8 cellular contexts compared by ENCODE assay signal in genomic region chr2:138502253-138503086, GRCh38. TPM values are rescaled to one million over a fixed set of nuclear protein-coding genes. Genes with fewer than 3 reads are reported as not detected.
DNase-seq lines count a peak whose midpoint lies in the region; ATAC-seq and TF ChIP-seq lines count a peak whose summit lies in the region.

No MANE protein-coding gene starts in this region.

- H3K4me3 Mint-ChIP-seq in IgD-negative memory B cell, result peak overlapping the region; percentile 98 to 100 (median 99)
- H3K4me3 Mint-ChIP-seq in activated CD4-positive, alpha-beta memory T cell treated with anti-CD3 and anti-CD28 coated beads, Interleukin-2, amount 10 ng/mL, durations not matched to agents 7 days and 5 days, result peak overlapping the region; percentile 84
- peak overlapping the region; percentile 100 for H3K4me3 Mint-ChIP-seq in osteocyte (ENCODE audit: unreplicated experiment)

- TF ChIP-seq CTCF in osteocyte (IDR thresholded peaks at IDR 0.05), result no peak

- no peaks in the 10 kb centered on the region for H3K27me3 Mint-ChIP-seq in IgD-negative memory B cell
- no peaks in the 10 kb centered on the region for H3K27me3 Mint-ChIP-seq in activated CD4-positive, alpha-beta memory T cell treated with anti-CD3 and anti-CD28 coated beads, Interleukin-2, amount 10 ng/mL, durations not matched to agents 7 days and 5 days
- H3K27me3 Mint-ChIP-seq in osteocyte (ENCODE audit: unreplicated experiment), result no peaks in the 10 kb centered on the region

- H3K36me3 Mint-ChIP-seq in IgD-negative memory B cell (peaks cover 4% of the 10 kb centered on the region), osteocyte (ENCODE audit: unreplicated experiment) (peaks cover 2% of the 10 kb centered on the region)
- H3K36me3 Mint-ChIP-seq in activated CD4-positive, alpha-beta memory T cell treated with anti-CD3 and anti-CD28 coated beads, Interleukin-2, amount 10 ng/mL, durations not matched to agents 7 days and 5 days (ENCODE audit: low read depth), result peaks cover 19% of the 10 kb centered on the region

- DNase-seq in ACHN (peak; percentile 24), foreskin melanocyte (peak; percentile 4), osteocyte (ENCODE audit: extremely low spot score, unreplicated experiment) (no peak), DMS114 treated with DMSO at 0.1 percent for 48 hours (lab: John Stamatoyannopoulos, UW; ENCODE audit: unreplicated experiment) (no peak)
- peak; percentile 18 for DNase-seq in activated CD4-positive, alpha-beta memory T cell treated with anti-CD3 and anti-CD28 coated beads, Interleukin-2, amount 10 ng/mL, durations not matched to agents 7 days and 5 days
- no peak for DNase-seq in stimulated activated CD4-positive, alpha-beta T cell treated with anti-CD3 and anti-CD28 coated beads, Interleukin-2, amount 100 ng/mL, for 48 hours

- peak overlapping the region; percentile 93 to 99 (median 97) for H3K27ac Mint-ChIP-seq in IgD-negative memory B cell
- H3K27ac Mint-ChIP-seq in activated CD4-positive, alpha-beta memory T cell treated with anti-CD3 and anti-CD28 coated beads, Interleukin-2, amount 10 ng/mL, durations not matched to agents 7 days and 5 days, result peak overlapping the region; percentile 77
- H3K27ac Mint-ChIP-seq in osteocyte (ENCODE audit: unreplicated experiment), result peak overlapping the region; percentile 99

- in situ Hi-C loops in ACHN (cut with HindIII; ENCODE audit: low pct_ligation_motif_present, low pct_unique_long_range_greater_than_20kb, low sequenced_read_pairs), result no loop called here

- POLR2A ChIA-PET in activated CD4-positive, alpha-beta memory T cell treated with anti-CD3 and anti-CD28 coated beads, Interleukin-2, amount 10 ng/mL, durations not matched to agents 7 days and 5 days (lab: Charles Lee), result interaction anchor here (1.3 kb wide), 1 partner anchor 11 kb away, joined by 5 read pairs; no protein-coding TSS in a partner anchor

- peaks cover 28 to 48% (median 42%) of the 10 kb centered on the region in 3 donors for H3K4me1 Mint-ChIP-seq in IgD-negative memory B cell
- H3K4me1 Mint-ChIP-seq in activated CD4-positive, alpha-beta memory T cell treated with anti-CD3 and anti-CD28 coated beads, Interleukin-2, amount 10 ng/mL, durations not matched to agents 7 days and 5 days, result peaks cover 26% of the 10 kb centered on the region
- peaks cover 43% of the 10 kb centered on the region for H3K4me1 Mint-ChIP-seq in osteocyte (ENCODE audit: unreplicated experiment)

- CTCF ChIA-PET in activated CD4-positive, alpha-beta memory T cell treated with anti-CD3 and anti-CD28 coated beads, Interleukin-2, amount 10 ng/mL, durations not matched to agents 7 days and 5 days (lab: Charles Lee), result no interaction called here

- no peaks in the 10 kb centered on the region for H3K9me3 Mint-ChIP-seq in IgD-negative memory B cell
- no peaks in the 10 kb centered on the region for H3K9me3 Mint-ChIP-seq in activated CD4-positive, alpha-beta memory T cell treated with anti-CD3 and anti-CD28 coated beads, Interleukin-2, amount 10 ng/mL, durations not matched to agents 7 days and 5 days
- H3K9me3 Mint-ChIP-seq in osteocyte (ENCODE audit: unreplicated experiment), result no peaks in the 10 kb centered on the region

- peak; percentile 2 for ATAC-seq in GM18511 (IDR thresholded peaks at IDR 0.05; ENCODE audit: unreplicated experiment)

RNA-seq across cellular contexts. Expression of gene SPOPL, which starts 0.9 kb away (rescaled TPM):
- polyA plus RNA-seq in IgD-negative memory B cell, result 7.7 TPM
- 10 to 100 TPM; 16.0 to 16.1 TPM for total RNA-seq in activated CD4-positive, alpha-beta memory T cell treated with anti-CD3 and anti-CD28 coated beads, Interleukin-2, amount 10 ng/mL, durations not matched to agents 7 days and 5 days
- total RNA-seq in osteocyte, result 13.3 and 14.6 TPM in 2 replicates

Comparison
In these comparisons a context has a peak if more than half of its experiments do, and no peak if none do; other contexts are left out.
1. DNase-seq: peak in ACHN (single experiment), activated CD4-positive, alpha-beta memory T cell treated with anti-CD3 and anti-CD28 coated beads, Interleukin-2, amount 10 ng/mL, durations not matched to agents 7 days and 5 days (single experiment) and foreskin melanocyte (single experiment); none in osteocyte (single experiment), DMS114 treated with DMSO at 0.1 percent for 48 hours (single experiment) and stimulated activated CD4-positive, alpha-beta T cell treated with anti-CD3 and anti-CD28 coated beads, Interleukin-2, amount 100 ng/mL, for 48 hours (0 of 2).
2. Peak in every context shown above with its lines, with median percentiles within 50 percentile points of each other: H3K27ac Mint-ChIP-seq and H3K4me3 Mint-ChIP-seq.